ENCODE assay signal across 19 cellular contexts in the genomic region with DNA sequence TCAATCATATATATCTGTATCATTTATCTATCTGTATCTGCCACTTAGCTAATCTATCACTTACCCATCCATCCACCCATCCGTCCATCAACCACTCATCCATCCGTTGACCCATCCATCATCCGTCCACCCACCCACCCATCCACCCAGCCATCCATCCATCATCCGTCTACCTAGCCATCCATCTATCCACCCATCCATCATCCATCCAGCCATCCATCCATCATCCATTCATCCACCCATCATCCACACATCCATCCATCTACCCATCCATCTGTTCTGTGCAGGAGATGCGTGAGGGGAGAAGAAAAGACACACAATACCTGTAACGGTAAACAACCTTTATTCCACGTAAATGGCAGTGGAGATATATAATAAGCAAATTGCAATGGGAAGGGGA.
"Had no signal": no experiment of that assay in that cellular context is flagged by ENCODE, and none has a peak within 500 bp of the region (broad histone marks: within the 10 kb centered on the region; RNA-seq: fewer than 3 reads in every experiment).

No MANE protein-coding gene starts in this region.

- H3K4me1 Mint-ChIP-seq: activated B cell treated with CpG ODN at 0.5 μM for 24 hours had no signal

- H3K27me3 Mint-ChIP-seq: activated B cell treated with CpG ODN at 0.5 μM for 24 hours; activated naive CD4-positive, alpha-beta T cell treated with anti-CD3 and anti-CD28 coated beads, Interleukin-2, amount 50 U/mL, for 24 hours; activated T-cell treated with anti-CD3 and anti-CD28 coated beads, Interleukin-2, amount 50 U/mL, for 24 hours had no signal

- H3K4me3 Mint-ChIP-seq: activated B cell treated with CpG ODN at 0.5 μM for 24 hours; activated CD4-positive, alpha-beta T cell treated with anti-CD3 and anti-CD28 coated beads, Interleukin-2, amount 10 ng/mL, durations not matched to agents 24 days and 14 days; activated CD8-positive, alpha-beta memory T cell treated with anti-CD3 and anti-CD28 coated beads, Interleukin-2, amount 10 ng/mL, durations not matched to agents 7 days and 5 days; activated T-cell treated with anti-CD3 and anti-CD28 coated beads, Interleukin-2, amount 50 U/mL, for 24 hours; activated T-helper 1 cell treated with anti-CD3 and anti-CD28 coated beads, Interleukin-12 subunit alpha, Interleukin-12 subunit beta, Interleukin-2, Interleukin-4 antibody, amounts not matched to agents 30 ng/mL and 10 ng/mL and 1 ng/mL, durations not matched to agents 14 hours and 24 hours and 36 hours had no signal

- DNase-seq: activated B cell treated with CpG ODN at 0.5 μM for 24 hours; activated CD4-positive, alpha-beta T cell treated with anti-CD3 and anti-CD28 coated beads for 1 hour; activated CD4-positive, alpha-beta T cell treated with anti-CD3 and anti-CD28 coated beads, Interleukin-2, amount 10 ng/mL, durations not matched to agents 24 days and 14 days; activated CD4-positive, alpha-beta T cell treated with anti-CD3 and anti-CD28 coated beads, Interleukin-2, amount 50 U/mL, for 48 hours; activated CD8-positive, alpha-beta memory T cell treated with anti-CD3 and anti-CD28 coated beads, Interleukin-2, amount 10 ng/mL, durations not matched to agents 7 days and 5 days; activated effector memory CD4-positive, alpha-beta T cell treated with Interleukin-2 at 50 U/mL for 16 hours; activated naive CD4-positive, alpha-beta T cell; activated T-cell treated with anti-CD3 and anti-CD28 coated beads, Interleukin-2, amount 50 U/mL, for 24 hours; NCI-H1105 treated with DMSO at 0.1 percent for 48 hours; NCI-H1436 treated with DMSO at 0.1 percent for 48 hours; NCI-H187; NCI-H510A treated with DMSO at 0.1 percent for 48 hours; NK-92 treated with Interleukin-12 subunit alpha and Interleukin-12 subunit beta, amount 100 ng/mL, for 24 hours; OCI-M1; RPMI8226; T-helper 1 cell had no signal

- H3K9me3 Mint-ChIP-seq: activated B cell treated with CpG ODN at 0.5 μM for 24 hours; activated naive CD4-positive, alpha-beta T cell treated with anti-CD3 and anti-CD28 coated beads, Interleukin-2, amount 50 U/mL, for 24 hours; activated T-cell treated with anti-CD3 and anti-CD28 coated beads, Interleukin-2, amount 50 U/mL, for 24 hours; activated T-helper 1 cell treated with anti-CD3 and anti-CD28 coated beads, Interleukin-12 subunit alpha, Interleukin-12 subunit beta, Interleukin-2, Interleukin-4 antibody, amounts not matched to agents 30 ng/mL and 10 ng/mL and 1 ng/mL, durations not matched to agents 14 hours and 24 hours and 36 hours had no signal

- H3K36me3 Mint-ChIP-seq: activated CD8-positive, alpha-beta memory T cell treated with anti-CD3 and anti-CD28 coated beads, Interleukin-2, amount 10 ng/mL, durations not matched to agents 7 days and 5 days; activated naive CD4-positive, alpha-beta T cell treated with anti-CD3 and anti-CD28 coated beads, Interleukin-2, amount 50 U/mL, for 24 hours had no signal

- ATAC-seq: activated CD8-positive, alpha-beta memory T cell treated with anti-CD3 and anti-CD28 coated beads, Interleukin-2, amount 10 ng/mL, durations not matched to agents 7 days and 5 days; Right ventricle myocardium inferior had no signal

- H3K27ac Mint-ChIP-seq: activated B cell treated with CpG ODN at 0.5 μM for 24 hours; activated CD4-positive, alpha-beta T cell treated with anti-CD3 and anti-CD28 coated beads, Interleukin-2, amount 10 ng/mL, durations not matched to agents 24 days and 14 days; activated CD8-positive, alpha-beta memory T cell treated with anti-CD3 and anti-CD28 coated beads, Interleukin-2, amount 10 ng/mL, durations not matched to agents 7 days and 5 days; activated naive CD4-positive, alpha-beta T cell treated with anti-CD3 and anti-CD28 coated beads, Interleukin-2, amount 50 U/mL, for 24 hours; activated T-cell treated with anti-CD3 and anti-CD28 coated beads, Interleukin-2, amount 50 U/mL, for 24 hours; activated T-helper 1 cell treated with anti-CD3 and anti-CD28 coated beads, Interleukin-12 subunit alpha, Interleukin-12 subunit beta, Interleukin-2, Interleukin-4 antibody, amounts not matched to agents 30 ng/mL and 10 ng/mL and 1 ng/mL, durations not matched to agents 14 hours and 24 hours and 36 hours had no signal
